In the genomic region with DNA sequence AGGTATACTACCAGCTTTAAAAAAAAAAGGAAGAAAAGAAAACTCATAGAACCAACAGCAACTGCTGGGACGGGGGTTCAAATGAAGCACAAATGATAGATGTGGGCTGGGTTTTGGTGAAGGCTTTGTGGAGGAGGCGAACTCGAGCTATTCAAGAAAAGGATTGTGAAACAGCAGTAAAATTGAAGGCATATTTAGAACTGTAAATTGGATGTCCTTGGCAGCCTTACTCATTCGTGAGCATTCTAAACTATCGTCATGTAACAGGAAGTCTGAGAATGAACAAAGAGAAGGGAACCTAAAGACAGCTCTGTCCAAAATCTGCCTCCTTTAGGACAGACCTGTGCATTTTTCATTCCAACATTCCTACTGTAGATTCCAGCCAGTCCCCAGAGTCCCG, we compare ENCODE assay signal across 22 cellular contexts.
DNase-seq lines count a peak whose midpoint lies in the region; ATAC-seq, FAIRE-seq and TF ChIP-seq lines count a peak whose summit lies in the region.
"Had no signal": no experiment of that assay in that cellular context is flagged by ENCODE, and none has a peak within 500 bp of the region (broad histone marks: within the 10 kb centered on the region; RNA-seq: fewer than 3 reads in every experiment).

No MANE protein-coding gene starts in this region.

- no peak overlapping the region for H3K27ac Mint-ChIP-seq in activated naive CD8-positive, alpha-beta T cell treated with anti-CD3 and anti-CD28 coated beads for 36 hours
- H3K27ac Mint-ChIP-seq: activated CD4-positive, alpha-beta T cell treated with anti-CD3 and anti-CD28 coated beads, Interleukin-2, amount 10 ng/mL, durations not matched to agents 7 days and 5 days; GM23338; memory B cell; stimulated activated naive CD8-positive, alpha-beta T cell treated with anti-CD3 and anti-CD28 coated beads, Interleukin-15, amount 100 ng/mL, for 72 hours had no signal

- POLR2A ChIA-PET in SK-N-SH (lab: Yijun Ruan, JAX) = no interaction called here

- no peaks in the 10 kb centered on the region for H3K9me1 ChIP-seq in keratinocyte (ENCODE audit: control insufficient read depth, extremely low read depth, insufficient read depth, low read length)

- H3K4me2 ChIP-seq in keratinocyte (ENCODE audit: control insufficient read depth, extremely low read depth, insufficient read depth, low read depth, low read length) (peak overlapping the region; percentile 63), osteoblast (ENCODE audit: insufficient read depth, low read length) (no peak overlapping the region), SK-N-SH (no peak overlapping the region)
- H3K4me2 ChIP-seq: GM23338 had no signal

- dilution Hi-C loops in keratinocyte (cut with MboI; ENCODE audit: extremely low pct_ligation_motif_present, low sequenced_read_pairs) = no loop called here

- TF ChIP-seq CTCF in choroid plexus epithelial cell (conservative IDR thresholded peaks at IDR 0.05; ENCODE audit: low read depth, low read length) (no peak), keratinocyte (optimal IDR thresholded peaks at IDR 0.05 in 1 of 3, IDR thresholded peaks at IDR 0.05 in 1 of 3, conservative IDR thresholded peaks at IDR 0.05 in 1 of 3; ENCODE audit: extremely low read depth in 1 of 3, insufficient read depth in 2 of 3, low read length in 3 of 3) (no peak), osteoblast (IDR thresholded peaks at IDR 0.05; ENCODE audit: extremely low read depth, low read depth, low read length) (no peak), SK-N-SH (IDR thresholded peaks at IDR 0.05) (no peak)

- peak overlapping the region; percentile 18 for H3K27ac ChIP-seq in keratinocyte (ENCODE audit: control insufficient read depth, insufficient read depth, low read length)
- H3K27ac ChIP-seq in osteoblast (ENCODE audit: low read depth, low read length) = no peak overlapping the region
- H3K27ac ChIP-seq in SK-N-SH (ENCODE audit: low read depth in 2 of 2, low read length in 1 of 2) = no peak overlapping the region
- H3K27ac ChIP-seq: adrenal gland, esophagus squamous epithelium had no signal

- no peak for TF ChIP-seq EP300 in SK-N-SH (IDR thresholded peaks at IDR 0.05; ENCODE audit: borderline replicate concordance in 1 of 2, low read depth in 1 of 2, low read length in 1 of 2)

- peaks cover 26% of the 10 kb centered on the region for H3K36me3 Mint-ChIP-seq in activated naive CD8-positive, alpha-beta T cell treated with anti-CD3 and anti-CD28 coated beads for 36 hours

- peak; percentile 59 for FAIRE-seq in keratinocyte (lab: Jason Lieb, UNC)

- no peak overlapping the region for H2AFZ ChIP-seq in keratinocyte (ENCODE audit: control insufficient read depth, low read length)
- no peak overlapping the region for H2AFZ ChIP-seq in osteoblast (ENCODE audit: low read length)
- no peak overlapping the region for H2AFZ ChIP-seq in SK-N-SH (ENCODE audit: low read depth)
- H2AFZ ChIP-seq: GM23338 had no signal

- no peak for ATAC-seq in esophagus mucosa
- ATAC-seq: GM23338; stimulated activated naive CD8-positive, alpha-beta T cell treated with anti-CD3 and anti-CD28 coated beads, Interleukin-15, amount 100 ng/mL, for 72 hours had no signal

- no peaks in the 10 kb centered on the region for H3K27me3 ChIP-seq in keratinocyte (ENCODE audit: control insufficient read depth, extremely low read depth, insufficient read depth, low read length)
- H3K27me3 ChIP-seq in osteoblast (ENCODE audit: insufficient read depth, low read length) = no peaks in the 10 kb centered on the region
- H3K27me3 ChIP-seq in SK-N-SH (ENCODE audit: insufficient read depth) = no peaks in the 10 kb centered on the region
- H3K27me3 ChIP-seq: adrenal gland, esophagus squamous epithelium had no signal

- H3K9ac ChIP-seq in keratinocyte (ENCODE audit: control insufficient read depth, extremely low read depth, insufficient read depth, low read length) (no peak overlapping the region), SK-N-SH (no peak overlapping the region)

- peaks cover 2% of the 10 kb centered on the region for H3K9me3 Mint-ChIP-seq in activated naive CD8-positive, alpha-beta T cell treated with anti-CD3 and anti-CD28 coated beads for 36 hours

- H3K4me3 ChIP-seq in choroid plexus epithelial cell (ENCODE audit: low read depth, low read length) (no peak overlapping the region), keratinocyte (ENCODE audit: control insufficient read depth in 2 of 3, extremely low read depth in 1 of 3, insufficient read depth in 2 of 3, low read depth in 1 of 3, low read length in 3 of 3) (peak overlapping the region in 2 of 3 experiments; percentile 6 to 17), osteoblast (ENCODE audit: insufficient read depth, low read length) (no peak overlapping the region), SK-N-SH (ENCODE audit: low read depth in 2 of 2, low read length in 1 of 2) (no peak overlapping the region)
- H3K4me3 ChIP-seq: adrenal gland, esophagus squamous epithelium, GM23338 had no signal

- no peaks in the 10 kb centered on the region for H3K9me2 ChIP-seq in SK-N-SH

- no peaks in the 10 kb centered on the region for H3K4me1 Mint-ChIP-seq in activated naive CD8-positive, alpha-beta T cell treated with anti-CD3 and anti-CD28 coated beads for 36 hours
- H3K4me1 Mint-ChIP-seq: activated CD4-positive, alpha-beta T cell treated with anti-CD3 and anti-CD28 coated beads, Interleukin-2, amount 10 ng/mL, durations not matched to agents 7 days and 5 days; GM23338; memory B cell had no signal

- H3F3A ChIP-seq in SK-N-SH (replicated peaks; ENCODE audit: insufficient read depth) = no peaks in the 10 kb centered on the region

- DNase-seq in AG08395 (ENCODE audit: low spot score) = peak; percentile 24
- DNase-seq in M059J (ENCODE audit: low read depth) = peak; percentile 63
- peak; percentile 67 for DNase-seq in choroid plexus epithelial cell (ENCODE audit: low read depth)
- DNase-seq in keratinocyte (ENCODE audit: low read depth, low spot score) = no peak
- no peak for DNase-seq in activated naive CD8-positive, alpha-beta T cell treated with anti-CD3 and anti-CD28 coated beads for 36 hours
- no peak for DNase-seq in osteoblast (ENCODE audit: insufficient read length, low spot score, missing footprints)
- DNase-seq in SK-N-SH = no peak
- DNase-seq: ACHN; activated CD4-positive, alpha-beta T cell treated with anti-CD3 and anti-CD28 coated beads, Interleukin-2, amount 10 ng/mL, durations not matched to agents 7 days and 5 days; activated CD8-positive, alpha-beta memory T cell treated with anti-CD3 and anti-CD28 coated beads, Interleukin-2, amount 50 U/mL, for 4 hours; activated effector memory CD4-positive, alpha-beta T cell treated with anti-CD3 and anti-CD28 coated beads, Interleukin-2, amount 50 U/mL, for 16 hours; adrenal gland; esophagus squamous epithelium; islet precursor cell; naive B cell; NCI-H1436; NCI-H526 treated with DMSO at 0.1 percent for 48 hours; stimulated activated CD4-positive, alpha-beta T cell treated with anti-CD3 and anti-CD28 coated beads, Interleukin-2, amount 100 ng/mL, for 48 hours; stimulated activated naive CD8-positive, alpha-beta T cell treated with anti-CD3 and anti-CD28 coated beads, Interleukin-15, amount 100 ng/mL, for 72 hours had no signal

- H4K20me1 ChIP-seq in keratinocyte (ENCODE audit: control insufficient read depth, extremely low read depth, insufficient read depth, low read length) (no peaks in the 10 kb centered on the region), osteoblast (ENCODE audit: insufficient read depth, low read length) (no peaks in the 10 kb centered on the region), SK-N-SH (ENCODE audit: insufficient read depth) (no peaks in the 10 kb centered on the region)

- peaks cover 4 to 7% of the 10 kb centered on the region in 2 experiments for H3K36me3 ChIP-seq in keratinocyte (ENCODE audit: control insufficient read depth in 2 of 2, extremely low read depth in 1 of 2, insufficient read depth in 2 of 2, low read length in 2 of 2)
- H3K36me3 ChIP-seq in osteoblast (ENCODE audit: insufficient read depth, low read length) = no peaks in the 10 kb centered on the region
- H3K36me3 ChIP-seq in SK-N-SH (replicated peaks in 1 of 2; ENCODE audit: control insufficient read depth in 1 of 2, insufficient read depth in 2 of 2, low read length in 1 of 2) = peaks cover 23 to 55% of the 10 kb centered on the region in 2 experiments
- H3K36me3 ChIP-seq: adrenal gland had no signal

- TF ChIP-seq RAD21 in SK-N-SH (IDR thresholded peaks at IDR 0.05; ENCODE audit: low read length) = no peak

- H3K27me3 Mint-ChIP-seq in activated naive CD8-positive, alpha-beta T cell treated with anti-CD3 and anti-CD28 coated beads for 36 hours = no peaks in the 10 kb centered on the region
- H3K27me3 Mint-ChIP-seq: activated CD4-positive, alpha-beta T cell treated with anti-CD3 and anti-CD28 coated beads, Interleukin-2, amount 10 ng/mL, durations not matched to agents 7 days and 5 days; memory B cell; naive B cell; stimulated activated naive CD8-positive, alpha-beta T cell treated with anti-CD3 and anti-CD28 coated beads, Interleukin-15, amount 100 ng/mL, for 72 hours had no signal

- CTCF ChIA-PET in SK-N-SH (lab: Yijun Ruan, JAX) = interaction anchor here (0.7 to 0.8 kb wide), 2 partner anchors 14 to 262 kb away, joined by 3 read pairs; no protein-coding TSS in a partner anchor

- H3K4me1 ChIP-seq in keratinocyte (ENCODE audit: control insufficient read depth, extremely low read depth, insufficient read depth, low read length) (peaks cover 57% of the 10 kb centered on the region), osteoblast (ENCODE audit: insufficient read depth, low read length) (peaks cover 9% of the 10 kb centered on the region), SK-N-SH (ENCODE audit: control insufficient read depth in 1 of 2, insufficient read depth in 2 of 2, low read depth in 1 of 2, low read length in 1 of 2) (no peaks in the 10 kb centered on the region)
- H3K4me1 ChIP-seq: adrenal gland had no signal

- H3K9me3 ChIP-seq in keratinocyte (ENCODE audit: control insufficient read depth, low read depth, low read length) (peaks cover 4% of the 10 kb centered on the region), osteoblast (ENCODE audit: low read depth, low read length) (no peaks in the 10 kb centered on the region), SK-N-SH (no peaks in the 10 kb centered on the region)
- H3K9me3 ChIP-seq: adrenal gland had no signal

- 97% methylated on average over 6 of the region's 6 CpGs for WGBS in SK-N-SH (ENCODE audit: low lambda C conversion rate)

- no peak overlapping the region for H3K4me3 Mint-ChIP-seq in activated naive CD8-positive, alpha-beta T cell treated with anti-CD3 and anti-CD28 coated beads for 36 hours
- H3K4me3 Mint-ChIP-seq: activated CD4-positive, alpha-beta T cell treated with anti-CD3 and anti-CD28 coated beads, Interleukin-2, amount 10 ng/mL, durations not matched to agents 7 days and 5 days; GM23338; memory B cell; naive B cell; stimulated activated naive CD8-positive, alpha-beta T cell treated with anti-CD3 and anti-CD28 coated beads, Interleukin-15, amount 100 ng/mL, for 72 hours had no signal

- H3K79me2 ChIP-seq in keratinocyte (ENCODE audit: control insufficient read depth, insufficient read depth, low read length) = no peaks in the 10 kb centered on the region
- H3K79me2 ChIP-seq in osteoblast (ENCODE audit: insufficient read depth, low read length) = no peaks in the 10 kb centered on the region
- H3K79me2 ChIP-seq in SK-N-SH (ENCODE audit: insufficient read depth) = no peaks in the 10 kb centered on the region

Comparison
In these comparisons a context has a peak if more than half of its experiments do, and no peak if none do; other contexts are left out.
1. DNase-seq: peak in AG08395 (single experiment), M059J (single experiment) and choroid plexus epithelial cell (single experiment); none in keratinocyte (single experiment), activated naive CD8-positive, alpha-beta T cell treated with anti-CD3 and anti-CD28 coated beads for 36 hours (single experiment), osteoblast (single experiment) and SK-N-SH (single experiment).
2. H3K4me3 ChIP-seq: peak in keratinocyte (2 of 3); none in choroid plexus epithelial cell (single experiment), osteoblast (single experiment) and SK-N-SH (0 of 2).